In genomic region chr10:26741368-26741767, GRCh38 we compare ENCODE assay signal across 1 cellular context.
TF ChIP-seq lines count a peak whose summit lies in the region.

No MANE protein-coding gene starts in this region.

TF ChIP-seq in WTC11, 78 proteins besides CTCF, POLR2A, EP300 and RAD21 (continued from another document):
- TF ChIP-seq, protein P1, sequence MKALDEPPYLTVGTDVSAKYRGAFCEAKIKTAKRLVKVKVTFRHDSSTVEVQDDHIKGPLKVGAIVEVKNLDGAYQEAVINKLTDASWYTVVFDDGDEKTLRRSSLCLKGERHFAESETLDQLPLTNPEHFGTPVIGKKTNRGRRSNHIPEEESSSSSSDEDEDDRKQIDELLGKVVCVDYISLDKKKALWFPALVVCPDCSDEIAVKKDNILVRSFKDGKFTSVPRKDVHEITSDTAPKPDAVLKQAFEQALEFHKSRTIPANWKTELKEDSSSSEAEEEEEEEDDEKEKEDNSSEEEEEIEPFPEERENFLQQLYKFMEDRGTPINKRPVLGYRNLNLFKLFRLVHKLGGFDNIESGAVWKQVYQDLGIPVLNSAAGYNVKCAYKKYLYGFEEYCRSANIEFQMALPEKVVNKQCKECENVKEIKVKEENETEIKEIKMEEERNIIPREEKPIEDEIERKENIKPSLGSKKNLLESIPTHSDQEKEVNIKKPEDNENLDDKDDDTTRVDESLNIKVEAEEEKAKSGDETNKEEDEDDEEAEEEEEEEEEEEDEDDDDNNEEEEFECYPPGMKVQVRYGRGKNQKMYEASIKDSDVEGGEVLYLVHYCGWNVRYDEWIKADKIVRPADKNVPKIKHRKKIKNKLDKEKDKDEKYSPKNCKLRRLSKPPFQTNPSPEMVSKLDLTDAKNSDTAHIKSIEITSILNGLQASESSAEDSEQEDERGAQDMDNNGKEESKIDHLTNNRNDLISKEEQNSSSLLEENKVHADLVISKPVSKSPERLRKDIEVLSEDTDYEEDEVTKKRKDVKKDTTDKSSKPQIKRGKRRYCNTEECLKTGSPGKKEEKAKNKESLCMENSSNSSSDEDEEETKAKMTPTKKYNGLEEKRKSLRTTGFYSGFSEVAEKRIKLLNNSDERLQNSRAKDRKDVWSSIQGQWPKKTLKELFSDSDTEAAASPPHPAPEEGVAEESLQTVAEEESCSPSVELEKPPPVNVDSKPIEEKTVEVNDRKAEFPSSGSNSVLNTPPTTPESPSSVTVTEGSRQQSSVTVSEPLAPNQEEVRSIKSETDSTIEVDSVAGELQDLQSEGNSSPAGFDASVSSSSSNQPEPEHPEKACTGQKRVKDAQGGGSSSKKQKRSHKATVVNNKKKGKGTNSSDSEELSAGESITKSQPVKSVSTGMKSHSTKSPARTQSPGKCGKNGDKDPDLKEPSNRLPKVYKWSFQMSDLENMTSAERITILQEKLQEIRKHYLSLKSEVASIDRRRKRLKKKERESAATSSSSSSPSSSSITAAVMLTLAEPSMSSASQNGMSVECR (CRISPR knock-in tag; IDR thresholded peaks at IDR 0.05; ENCODE audit: borderline replicate concordance): no peak
- TF ChIP-seq CREB1 (CRISPR knock-in tag; IDR thresholded peaks at IDR 0.05): no peak
- TF ChIP-seq, protein P2, sequence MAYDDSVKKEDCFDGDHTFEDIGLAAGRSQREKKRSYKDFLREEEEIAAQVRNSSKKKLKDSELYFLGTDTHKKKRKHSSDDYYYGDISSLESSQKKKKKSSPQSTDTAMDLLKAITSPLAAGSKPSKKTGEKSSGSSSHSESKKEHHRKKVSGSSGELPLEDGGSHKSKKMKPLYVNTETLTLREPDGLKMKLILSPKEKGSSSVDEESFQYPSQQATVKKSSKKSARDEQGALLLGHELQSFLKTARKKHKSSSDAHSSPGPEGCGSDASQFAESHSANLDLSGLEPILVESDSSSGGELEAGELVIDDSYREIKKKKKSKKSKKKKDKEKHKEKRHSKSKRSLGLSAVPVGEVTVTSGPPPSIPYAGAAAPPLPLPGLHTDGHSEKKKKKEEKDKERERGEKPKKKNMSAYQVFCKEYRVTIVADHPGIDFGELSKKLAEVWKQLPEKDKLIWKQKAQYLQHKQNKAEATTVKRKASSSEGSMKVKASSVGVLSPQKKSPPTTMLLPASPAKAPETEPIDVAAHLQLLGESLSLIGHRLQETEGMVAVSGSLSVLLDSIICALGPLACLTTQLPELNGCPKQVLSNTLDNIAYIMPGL (CRISPR knock-in tag; IDR thresholded peaks at IDR 0.05): no peak
- TF ChIP-seq, protein P3, sequence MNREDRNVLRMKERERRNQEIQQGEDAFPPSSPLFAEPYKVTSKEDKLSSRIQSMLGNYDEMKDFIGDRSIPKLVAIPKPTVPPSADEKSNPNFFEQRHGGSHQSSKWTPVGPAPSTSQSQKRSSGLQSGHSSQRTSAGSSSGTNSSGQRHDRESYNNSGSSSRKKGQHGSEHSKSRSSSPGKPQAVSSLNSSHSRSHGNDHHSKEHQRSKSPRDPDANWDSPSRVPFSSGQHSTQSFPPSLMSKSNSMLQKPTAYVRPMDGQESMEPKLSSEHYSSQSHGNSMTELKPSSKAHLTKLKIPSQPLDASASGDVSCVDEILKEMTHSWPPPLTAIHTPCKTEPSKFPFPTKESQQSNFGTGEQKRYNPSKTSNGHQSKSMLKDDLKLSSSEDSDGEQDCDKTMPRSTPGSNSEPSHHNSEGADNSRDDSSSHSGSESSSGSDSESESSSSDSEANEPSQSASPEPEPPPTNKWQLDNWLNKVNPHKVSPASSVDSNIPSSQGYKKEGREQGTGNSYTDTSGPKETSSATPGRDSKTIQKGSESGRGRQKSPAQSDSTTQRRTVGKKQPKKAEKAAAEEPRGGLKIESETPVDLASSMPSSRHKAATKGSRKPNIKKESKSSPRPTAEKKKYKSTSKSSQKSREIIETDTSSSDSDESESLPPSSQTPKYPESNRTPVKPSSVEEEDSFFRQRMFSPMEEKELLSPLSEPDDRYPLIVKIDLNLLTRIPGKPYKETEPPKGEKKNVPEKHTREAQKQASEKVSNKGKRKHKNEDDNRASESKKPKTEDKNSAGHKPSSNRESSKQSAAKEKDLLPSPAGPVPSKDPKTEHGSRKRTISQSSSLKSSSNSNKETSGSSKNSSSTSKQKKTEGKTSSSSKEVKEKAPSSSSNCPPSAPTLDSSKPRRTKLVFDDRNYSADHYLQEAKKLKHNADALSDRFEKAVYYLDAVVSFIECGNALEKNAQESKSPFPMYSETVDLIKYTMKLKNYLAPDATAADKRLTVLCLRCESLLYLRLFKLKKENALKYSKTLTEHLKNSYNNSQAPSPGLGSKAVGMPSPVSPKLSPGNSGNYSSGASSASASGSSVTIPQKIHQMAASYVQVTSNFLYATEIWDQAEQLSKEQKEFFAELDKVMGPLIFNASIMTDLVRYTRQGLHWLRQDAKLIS (CRISPR knock-in tag; IDR thresholded peaks at IDR 0.05; ENCODE audit: borderline replicate concordance): no peak
- TF ChIP-seq NFATC4 (CRISPR knock-in tag; IDR thresholded peaks at IDR 0.05): no peak
- TF ChIP-seq ZNF396 (CRISPR knock-in tag; IDR thresholded peaks at IDR 0.05; ENCODE audit: borderline replicate concordance): no peak
- TF ChIP-seq ZNF232 (CRISPR knock-in tag; IDR thresholded peaks at IDR 0.05): no peak
- no peak for TF ChIP-seq KAT7 (CRISPR knock-in tag; IDR thresholded peaks at IDR 0.05; ENCODE audit: borderline replicate concordance)
- TF ChIP-seq IRF2 (CRISPR knock-in tag; IDR thresholded peaks at IDR 0.05; ENCODE audit: borderline replicate concordance, low read depth): no peak
- no peak for TF ChIP-seq ZNF671 (CRISPR knock-in tag; IDR thresholded peaks at IDR 0.05)
- TF ChIP-seq ZNF263 (CRISPR knock-in tag; IDR thresholded peaks at IDR 0.05; ENCODE audit: low read depth): no peak
- TF ChIP-seq OVOL2 (CRISPR knock-in tag; IDR thresholded peaks at IDR 0.05; ENCODE audit: borderline replicate concordance): no peak
TF ChIP-seq in WTC11: peak in this region for 0.
